1 cellular context compared by ENCODE assay signal in the genomic region with DNA sequence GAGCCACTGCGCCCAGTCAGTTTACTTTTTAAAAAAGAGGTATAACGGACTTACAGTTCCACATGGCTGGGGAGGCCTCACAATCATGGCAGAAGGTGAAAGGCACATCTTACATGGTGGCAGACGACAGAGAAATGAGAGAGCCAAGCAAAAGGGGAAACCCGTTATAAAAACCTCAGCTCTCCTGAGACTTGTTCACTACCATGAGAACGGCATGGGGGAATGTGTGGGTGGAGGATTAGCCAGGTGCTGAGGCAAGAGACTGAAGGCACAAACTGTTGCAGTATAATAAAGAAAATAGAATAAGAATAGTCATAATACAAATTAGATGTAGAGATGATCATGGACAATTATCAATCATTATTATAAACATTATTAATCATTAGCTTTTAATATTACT.
TF ChIP-seq lines count a peak whose summit lies in the region.

No MANE protein-coding gene starts in this region.

TF ChIP-seq in H1, 55 proteins besides CTCF, POLR2A, EP300 and RAD21:
- peak; percentile 80; the same call in 1 of the 2 replicates for TF ChIP-seq EGR1 (IDR thresholded peaks at IDR 0.05; ENCODE audit: borderline replicate concordance, low read depth, low read length)
- 0 out of 2 replicates have a peak, but pooled peaks have one; percentile 2 for TF ChIP-seq E2F6 (IDR thresholded peaks at IDR 0.05)
TF ChIP-seq in H1: peak in this region for 2; not testable (repeated sequence) for 53.
